10 cellular contexts compared by ENCODE assay signal in genomic region chr4:98446499-98447375, GRCh38.
A peak's percentile ranks its signal among the peaks of the same experiment; 100 is the strongest.
DNase-seq lines count a peak whose midpoint lies in the region; ATAC-seq, FAIRE-seq and TF ChIP-seq lines count a peak whose summit lies in the region.
"Had no signal": no experiment of that assay in that cellular context is flagged by ENCODE, and none has a peak within 500 bp of the region (broad histone marks: within the 10 kb centered on the region; RNA-seq: fewer than 3 reads in every experiment).

No MANE protein-coding gene starts in this region.

- H3K4me3 ChIP-seq in SU-DHL-6 (ENCODE audit: insufficient read depth, low read length, poor library complexity, severe bottlenecking) (no peak overlapping the region), astrocyte (ENCODE audit: insufficient read depth, low read depth, low read length) (no peak overlapping the region), endodermal cell (ENCODE audit: low read length) (no peak overlapping the region)
- H3K4me3 ChIP-seq: skin epidermis had no signal

- no peaks in the 10 kb centered on the region for H3K9me2 ChIP-seq in SU-DHL-6 (replicated peaks; ENCODE audit: insufficient read depth, low read length)

- H3K9me3 ChIP-seq in SU-DHL-6 (ENCODE audit: insufficient read depth, low read length) (no peaks in the 10 kb centered on the region), astrocyte (ENCODE audit: insufficient read depth, low read depth, low read length) (no peaks in the 10 kb centered on the region), endodermal cell (ENCODE audit: control insufficient read depth, low read length) (no peaks in the 10 kb centered on the region)

- H3K4me1 ChIP-seq in astrocyte (ENCODE audit: insufficient read depth, low read length) (peaks cover 14% of the 10 kb centered on the region), endodermal cell (ENCODE audit: control insufficient read depth, insufficient read depth, low read length) (no peaks in the 10 kb centered on the region)

- peak; percentile 73 for ATAC-seq in GM18870 (IDR thresholded peaks at IDR 0.05; ENCODE audit: unreplicated experiment)
- ATAC-seq in HG03039 (IDR thresholded peaks at IDR 0.05; ENCODE audit: unreplicated experiment), result peak; percentile 83
- ATAC-seq: Panc1 had no signal

- H3K9ac ChIP-seq in SU-DHL-6 (ENCODE audit: low read length) (no peak overlapping the region), astrocyte (ENCODE audit: low read length) (no peak overlapping the region), endodermal cell (ENCODE audit: extremely low read depth, low read length, poor library complexity, severe bottlenecking) (no peak overlapping the region)

- H3K4me2 ChIP-seq in SU-DHL-6 (ENCODE audit: low read depth, low read length, poor library complexity, severe bottlenecking) (peak overlapping the region; percentile 54), astrocyte (ENCODE audit: low read length) (peak overlapping the region; percentile 56)

- H3K79me2 ChIP-seq in SU-DHL-6 (ENCODE audit: insufficient read depth, low read length) (no peaks in the 10 kb centered on the region), astrocyte (ENCODE audit: insufficient read depth, low read length) (no peaks in the 10 kb centered on the region)

- peaks cover 21% of the 10 kb centered on the region for H3K36me3 Mint-ChIP-seq in astrocyte (ENCODE audit: low read depth, unreplicated experiment)
- H3K36me3 Mint-ChIP-seq in osteocyte (ENCODE audit: unreplicated experiment), result peaks cover 16% of the 10 kb centered on the region
- H3K36me3 Mint-ChIP-seq in endodermal cell (ENCODE audit: low read depth), result peaks cover 17% of the 10 kb centered on the region

- peak overlapping the region; percentile 28 for H3K4me3 Mint-ChIP-seq in astrocyte (ENCODE audit: unreplicated experiment)
- no peak overlapping the region for H3K4me3 Mint-ChIP-seq in osteocyte (ENCODE audit: unreplicated experiment)
- H3K4me3 Mint-ChIP-seq in endodermal cell, result no peak overlapping the region

- no peak for FAIRE-seq in astrocyte (lab: Jason Lieb, UNC)

- no peaks in the 10 kb centered on the region for H3K36me3 ChIP-seq in SU-DHL-6 (ENCODE audit: low read length)
- H3K36me3 ChIP-seq in astrocyte (ENCODE audit: insufficient read depth, low read length), result peaks cover 4% of the 10 kb centered on the region
- H3K36me3 ChIP-seq in endodermal cell (ENCODE audit: control insufficient read depth, insufficient read depth, low read length), result peaks cover 13% of the 10 kb centered on the region

- no peak for TF ChIP-seq CTCF in SU-DHL-6 (IDR thresholded peaks at IDR 0.05; ENCODE audit: insufficient read depth, low read length, poor library complexity, severe bottlenecking)
- no peak for TF ChIP-seq CTCF in astrocyte (IDR thresholded peaks at IDR 0.05; ENCODE audit: insufficient read depth, low read depth, low read length)
- TF ChIP-seq CTCF in osteocyte (IDR thresholded peaks at IDR 0.05), result no peak
- TF ChIP-seq CTCF in endodermal cell (conservative IDR thresholded peaks at IDR 0.05), result no peak

- no peaks in the 10 kb centered on the region for H3K9me3 Mint-ChIP-seq in astrocyte (ENCODE audit: unreplicated experiment)
- no peaks in the 10 kb centered on the region for H3K9me3 Mint-ChIP-seq in osteocyte (ENCODE audit: unreplicated experiment)
- H3K9me3 Mint-ChIP-seq in endodermal cell, result no peaks in the 10 kb centered on the region

- peaks cover 11% of the 10 kb centered on the region; the same call in 1 of the 2 replicates for H3F3A ChIP-seq in SU-DHL-6 (ENCODE audit: insufficient read depth)

- 91 to 100% methylated on average over 1 to 10 of the region's 10 CpGs for WGBS in endodermal cell (ENCODE audit: insufficient coverage in 1 of 2, insufficient read length in 1 of 2), 2 experiments

- no peaks in the 10 kb centered on the region for H3K27me3 Mint-ChIP-seq in astrocyte (ENCODE audit: low read depth, unreplicated experiment)
- H3K27me3 Mint-ChIP-seq in osteocyte (ENCODE audit: unreplicated experiment), result no peaks in the 10 kb centered on the region
- H3K27me3 Mint-ChIP-seq in endodermal cell (ENCODE audit: insufficient read depth), result no peaks in the 10 kb centered on the region

- H3K4me1 Mint-ChIP-seq in astrocyte (ENCODE audit: low read depth, unreplicated experiment) (peaks cover 16% of the 10 kb centered on the region), osteocyte (ENCODE audit: unreplicated experiment) (peaks cover 7% of the 10 kb centered on the region), endodermal cell (no peaks in the 10 kb centered on the region)

- H3K27ac ChIP-seq in SU-DHL-6 (ENCODE audit: low read depth, low read length), result peak overlapping the region; percentile 73
- H3K27ac ChIP-seq in astrocyte (ENCODE audit: low read depth, low read length), result no peak overlapping the region
- no peak overlapping the region for H3K27ac ChIP-seq in endodermal cell (ENCODE audit: low read depth, low read length)

- H3K27me3 ChIP-seq in SU-DHL-6 (ENCODE audit: low read length) (no peaks in the 10 kb centered on the region), astrocyte (ENCODE audit: insufficient read depth, low read length) (no peaks in the 10 kb centered on the region), endodermal cell (ENCODE audit: control insufficient read depth, insufficient read depth, low read length, poor library complexity, severe bottlenecking) (no peaks in the 10 kb centered on the region)

- no peak overlapping the region for H2AFZ ChIP-seq in SU-DHL-6 (ENCODE audit: low read depth, low read length, severe bottlenecking)
- no peak overlapping the region for H2AFZ ChIP-seq in astrocyte (ENCODE audit: low read depth, low read length)

- H3K27ac Mint-ChIP-seq in astrocyte (ENCODE audit: unreplicated experiment), result peak overlapping the region; percentile 13
- peak overlapping the region; percentile 1 for H3K27ac Mint-ChIP-seq in osteocyte (ENCODE audit: unreplicated experiment)
- H3K27ac Mint-ChIP-seq in endodermal cell, result no peak overlapping the region

- DNase-seq in astrocyte (ENCODE audit: low read depth), result peak; percentile 95
- DNase-seq in osteocyte (ENCODE audit: extremely low spot score, unreplicated experiment), result no peak
- DNase-seq in endodermal cell, result no peak
- DNase-seq in HUDEP-2 (lab: John Stamatoyannopoulos, UW; ENCODE audit: unreplicated experiment in 76 of 76), result no peak
- no peak for DNase-seq in NCI-H510A treated with DMSO at 0.1 percent for 48 hours (lab: John Stamatoyannopoulos, UW)

- H4K20me1 ChIP-seq in SU-DHL-6 (ENCODE audit: low read depth, low read length), result no peaks in the 10 kb centered on the region
- no peaks in the 10 kb centered on the region for H4K20me1 ChIP-seq in astrocyte (ENCODE audit: insufficient read depth, low read length)
